19 cellular contexts compared by ENCODE assay signal in the genomic region with DNA sequence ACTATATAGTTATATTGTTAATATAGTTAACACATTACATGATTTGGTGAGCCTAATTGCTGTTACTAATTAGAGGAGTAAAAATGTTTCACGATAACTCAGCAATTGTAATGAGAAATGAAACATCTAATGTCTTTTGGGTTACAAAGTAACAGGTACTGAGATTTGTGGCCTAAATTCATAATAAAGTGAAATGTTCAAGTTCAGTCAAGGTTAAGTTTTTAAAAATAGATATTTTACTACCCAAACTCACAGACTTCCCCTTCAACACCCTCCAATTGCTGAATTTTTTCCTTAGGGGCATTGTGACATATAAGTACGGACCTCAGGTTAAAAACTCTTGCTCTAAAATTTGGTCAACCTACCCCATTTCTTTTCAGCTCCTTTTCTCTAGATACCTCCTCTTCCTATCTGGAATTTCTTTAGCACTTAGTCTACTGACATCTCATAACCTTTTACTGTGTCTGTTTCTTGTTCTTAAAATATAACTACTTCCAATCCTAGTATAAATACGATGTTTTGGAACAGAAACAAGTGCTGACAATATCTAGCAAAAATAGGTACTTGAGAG.
A peak's percentile ranks its signal among the peaks of the same experiment; 100 is the strongest.
DNase-seq lines count a peak whose midpoint lies in the region; ATAC-seq and TF ChIP-seq lines count a peak whose summit lies in the region.
"Had no signal": no experiment of that assay in that cellular context is flagged by ENCODE, and none has a peak within 500 bp of the region (broad histone marks: within the 10 kb centered on the region; RNA-seq: fewer than 3 reads in every experiment).

No MANE protein-coding gene starts in this region.

- no peak overlapping the region for H3K27ac Mint-ChIP-seq in activated naive CD4-positive, alpha-beta T cell treated with anti-CD3 and anti-CD28 coated beads, Interleukin-2, amount 10 ng/mL, durations not matched to agents 7 days and 5 days
- no peak overlapping the region for H3K27ac Mint-ChIP-seq in activated naive CD4-positive, alpha-beta T cell treated with anti-CD3 and anti-CD28 coated beads for 36 hours
- peak overlapping the region; percentile 45 for H3K27ac Mint-ChIP-seq in activated CD8-positive, alpha-beta T cell treated with anti-CD3 and anti-CD28 coated beads, Interleukin-2, amount 10 ng/mL, durations not matched to agents 7 days and 5 days
- H3K27ac Mint-ChIP-seq in stimulated activated naive B cell treated with anti-CD40 and anti-IgM and Interleukin-4, amounts not matched to agents 10 μg/mL and 1 μg/mL and 100 μg/mL, for 72 hours, result no peak overlapping the region
- H3K27ac Mint-ChIP-seq: stimulated activated effector memory CD8-positive, alpha-beta T cell treated with anti-CD3 and anti-CD28 coated beads, Interleukin-12 subunit alpha, Interleukin-12 subunit beta, amount 100 ng/mL, for 72 hours had no signal

- TF ChIP-seq POLR2A in testis (IDR thresholded peaks at IDR 0.05) (no peak), lower leg skin (IDR thresholded peaks at IDR 0.05) (no peak)

- CTCF ChIA-PET in activated naive CD4-positive, alpha-beta T cell treated with anti-CD3 and anti-CD28 coated beads, Interleukin-2, amount 10 ng/mL, durations not matched to agents 7 days and 5 days (lab: Charles Lee), result no interaction called here
- CTCF ChIA-PET in activated naive CD4-positive, alpha-beta T cell treated with anti-CD3 and anti-CD28 coated beads for 36 hours (lab: Charles Lee), result no interaction called here
- CTCF ChIA-PET in activated CD8-positive, alpha-beta T cell treated with anti-CD3 and anti-CD28 coated beads, Interleukin-2, amount 10 ng/mL, durations not matched to agents 7 days and 5 days (lab: Charles Lee), result no interaction called here

- peaks cover 4% of the 10 kb centered on the region for H3K27me3 Mint-ChIP-seq in activated naive CD4-positive, alpha-beta T cell treated with anti-CD3 and anti-CD28 coated beads, Interleukin-2, amount 10 ng/mL, durations not matched to agents 7 days and 5 days
- no peaks in the 10 kb centered on the region for H3K27me3 Mint-ChIP-seq in activated naive CD4-positive, alpha-beta T cell treated with anti-CD3 and anti-CD28 coated beads for 36 hours (ENCODE audit: low read depth)
- no peaks in the 10 kb centered on the region for H3K27me3 Mint-ChIP-seq in activated CD8-positive, alpha-beta T cell treated with anti-CD3 and anti-CD28 coated beads, Interleukin-2, amount 10 ng/mL, durations not matched to agents 7 days and 5 days (ENCODE audit: low read depth)
- H3K27me3 Mint-ChIP-seq in stimulated activated naive B cell treated with anti-CD40 and anti-IgM and Interleukin-4, amounts not matched to agents 10 μg/mL and 1 μg/mL and 100 μg/mL, for 72 hours, result no peaks in the 10 kb centered on the region

- no peak overlapping the region for H3K4me2 ChIP-seq in Karpas-422 (ENCODE audit: low read depth, low read length, poor library complexity, severe bottlenecking)

- H3K9me3 ChIP-seq in Karpas-422 (ENCODE audit: low read length) (no peaks in the 10 kb centered on the region), testis (no peaks in the 10 kb centered on the region)
- H3K9me3 ChIP-seq: breast epithelium, esophagus muscularis mucosa, heart right ventricle, pancreas had no signal

- no peak for ATAC-seq in activated CD8-positive, alpha-beta T cell treated with anti-CD3 and anti-CD28 coated beads, Interleukin-2, amount 10 ng/mL, durations not matched to agents 7 days and 5 days
- no peak for ATAC-seq in stimulated activated naive B cell treated with anti-CD40 and anti-IgM and Interleukin-4, amounts not matched to agents 10 μg/mL and 1 μg/mL and 100 μg/mL, for 72 hours (replicated peaks)
- ATAC-seq: heart right ventricle; pancreas; stimulated activated effector memory CD8-positive, alpha-beta T cell treated with anti-CD3 and anti-CD28 coated beads, Interleukin-12 subunit alpha, Interleukin-12 subunit beta, amount 100 ng/mL, for 72 hours had no signal

- no peak for DNase-seq in activated naive CD4-positive, alpha-beta T cell treated with anti-CD3 and anti-CD28 coated beads, Interleukin-2, amount 10 ng/mL, durations not matched to agents 7 days and 5 days
- DNase-seq in activated naive CD4-positive, alpha-beta T cell treated with anti-CD3 and anti-CD28 coated beads for 36 hours, result no peak
- DNase-seq in Karpas-422 (no peak), testis (no peak), NCI-H1105 (lab: John Stamatoyannopoulos, UW) (no peak), lower leg skin (ENCODE audit: low spot score in 2 of 2) (no peak)
- no peak for DNase-seq in activated CD8-positive, alpha-beta T cell treated with anti-CD3 and anti-CD28 coated beads, Interleukin-2, amount 10 ng/mL, durations not matched to agents 7 days and 5 days
- DNase-seq in stimulated activated naive B cell treated with anti-CD40 and anti-IgM and Interleukin-4, amounts not matched to agents 10 μg/mL and 1 μg/mL and 100 μg/mL, for 72 hours, result no peak
- DNase-seq: activated gamma-delta T cell, DMS153, dorsolateral prefrontal cortex, heart right ventricle, kidney glomerular epithelial cell, NCI-H1436 treated with DMSO at 0.1 percent for 48 hours, NCI-H226, pancreas had no signal

- no peak overlapping the region for H3K9ac ChIP-seq in Karpas-422 (ENCODE audit: low read length)

- no peaks in the 10 kb centered on the region for H3K27me3 ChIP-seq in Karpas-422 (ENCODE audit: low read length)
- no peaks in the 10 kb centered on the region for H3K27me3 ChIP-seq in testis
- H3K27me3 ChIP-seq: breast epithelium, esophagus muscularis mucosa, heart right ventricle, pancreas had no signal

- H3K4me3 Mint-ChIP-seq in activated naive CD4-positive, alpha-beta T cell treated with anti-CD3 and anti-CD28 coated beads, Interleukin-2, amount 10 ng/mL, durations not matched to agents 7 days and 5 days, result peak overlapping the region; percentile 14
- H3K4me3 Mint-ChIP-seq in activated naive CD4-positive, alpha-beta T cell treated with anti-CD3 and anti-CD28 coated beads for 36 hours, result no peak overlapping the region
- peak overlapping the region; percentile 16 for H3K4me3 Mint-ChIP-seq in activated CD8-positive, alpha-beta T cell treated with anti-CD3 and anti-CD28 coated beads, Interleukin-2, amount 10 ng/mL, durations not matched to agents 7 days and 5 days
- H3K4me3 Mint-ChIP-seq in stimulated activated naive B cell treated with anti-CD40 and anti-IgM and Interleukin-4, amounts not matched to agents 10 μg/mL and 1 μg/mL and 100 μg/mL, for 72 hours, result no peak overlapping the region
- H3K4me3 Mint-ChIP-seq: stimulated activated effector memory CD8-positive, alpha-beta T cell treated with anti-CD3 and anti-CD28 coated beads, Interleukin-12 subunit alpha, Interleukin-12 subunit beta, amount 100 ng/mL, for 72 hours had no signal

- POLR2A ChIA-PET in activated CD8-positive, alpha-beta T cell treated with anti-CD3 and anti-CD28 coated beads, Interleukin-2, amount 10 ng/mL, durations not matched to agents 7 days and 5 days (lab: Charles Lee), result interaction anchor here (1.0 to 12.2 kb wide), 10 partner anchors 15 to 1011 kb away, joined by 4 to 1009 read pairs (median 98); a partner anchor contains a TSS

- H3K79me2 ChIP-seq in Karpas-422 (ENCODE audit: low read length), result peaks cover 4% of the 10 kb centered on the region; the same call in 1 of the 2 replicates

- H3K36me3 ChIP-seq in Karpas-422 (ENCODE audit: insufficient read depth, low read length) (0 out of 2 replicates have a peak, but pooled peaks cover 5% of the 10 kb centered on the region), testis (ENCODE audit: low read depth, missing control alignments) (no peaks in the 10 kb centered on the region)
- H3K36me3 ChIP-seq: breast epithelium had no signal

- no peaks in the 10 kb centered on the region for H4K20me1 ChIP-seq in Karpas-422 (ENCODE audit: insufficient read depth, low read depth, low read length)

- H3K9me2 ChIP-seq in Karpas-422 (replicated peaks; ENCODE audit: insufficient read depth, low read length), result no peaks in the 10 kb centered on the region

- peak overlapping the region; percentile 53 for H3K27ac ChIP-seq in Karpas-422 (ENCODE audit: low read length)
- H3K27ac ChIP-seq in testis, result peak overlapping the region; percentile 33 to 92
- H3K27ac ChIP-seq: breast epithelium, dorsolateral prefrontal cortex, esophagus muscularis mucosa, pancreas had no signal

- peaks cover 52% of the 10 kb centered on the region for H3K4me1 ChIP-seq in Karpas-422 (ENCODE audit: low read length)
- no peaks in the 10 kb centered on the region for H3K4me1 ChIP-seq in testis
- H3K4me1 ChIP-seq: pancreas had no signal

- peaks cover 25% of the 10 kb centered on the region for H3K36me3 Mint-ChIP-seq in activated naive CD4-positive, alpha-beta T cell treated with anti-CD3 and anti-CD28 coated beads, Interleukin-2, amount 10 ng/mL, durations not matched to agents 7 days and 5 days
- H3K36me3 Mint-ChIP-seq in activated naive CD4-positive, alpha-beta T cell treated with anti-CD3 and anti-CD28 coated beads for 36 hours (ENCODE audit: low read depth), result peaks cover 8% of the 10 kb centered on the region
- peaks cover 23% of the 10 kb centered on the region for H3K36me3 Mint-ChIP-seq in activated CD8-positive, alpha-beta T cell treated with anti-CD3 and anti-CD28 coated beads, Interleukin-2, amount 10 ng/mL, durations not matched to agents 7 days and 5 days (ENCODE audit: low read depth)
- H3K36me3 Mint-ChIP-seq in stimulated activated naive B cell treated with anti-CD40 and anti-IgM and Interleukin-4, amounts not matched to agents 10 μg/mL and 1 μg/mL and 100 μg/mL, for 72 hours, result peaks cover 19 to 21% of the 10 kb centered on the region in 2 donors

- H3K4me3 ChIP-seq in Karpas-422 (ENCODE audit: low read length) (no peak overlapping the region), testis (peak overlapping the region; percentile 19 to 74), lower leg skin (ENCODE audit: low read depth, poor library complexity, severe bottlenecking) (no peak overlapping the region)
- H3K4me3 ChIP-seq: breast epithelium, dorsolateral prefrontal cortex, esophagus muscularis mucosa, heart right ventricle, pancreas had no signal

- H2AFZ ChIP-seq in Karpas-422 (ENCODE audit: low read length), result no peak overlapping the region

- no peaks in the 10 kb centered on the region for H3K9me3 Mint-ChIP-seq in activated naive CD4-positive, alpha-beta T cell treated with anti-CD3 and anti-CD28 coated beads, Interleukin-2, amount 10 ng/mL, durations not matched to agents 7 days and 5 days
- no peaks in the 10 kb centered on the region for H3K9me3 Mint-ChIP-seq in activated naive CD4-positive, alpha-beta T cell treated with anti-CD3 and anti-CD28 coated beads for 36 hours
- no peaks in the 10 kb centered on the region for H3K9me3 Mint-ChIP-seq in activated CD8-positive, alpha-beta T cell treated with anti-CD3 and anti-CD28 coated beads, Interleukin-2, amount 10 ng/mL, durations not matched to agents 7 days and 5 days (ENCODE audit: insufficient read depth)
- H3K9me3 Mint-ChIP-seq in stimulated activated naive B cell treated with anti-CD40 and anti-IgM and Interleukin-4, amounts not matched to agents 10 μg/mL and 1 μg/mL and 100 μg/mL, for 72 hours, result no peaks in the 10 kb centered on the region
- H3K9me3 Mint-ChIP-seq: stimulated activated effector memory CD8-positive, alpha-beta T cell treated with anti-CD3 and anti-CD28 coated beads, Interleukin-12 subunit alpha, Interleukin-12 subunit beta, amount 100 ng/mL, for 72 hours had no signal

- WGBS in testis, 2 donors, result 61 to 64% methylated on average over 3 of the region's 3 CpGs
- 92 to 94% methylated on average over 3 of the region's 3 CpGs for WGBS in lower leg skin, 2 donors

- intact Hi-C loops in activated naive CD4-positive, alpha-beta T cell treated with anti-CD3 and anti-CD28 coated beads for 36 hours (cut with micrococcal nuclease), result no loop called here
- intact Hi-C loops in testis (cut with DNase I; ENCODE audit: low total_unique reads), result no loop called here
- intact Hi-C loops in lower leg skin (cut with DNase I; ENCODE audit: low total_unique reads), result no loop called here

- H3K4me1 Mint-ChIP-seq in activated naive CD4-positive, alpha-beta T cell treated with anti-CD3 and anti-CD28 coated beads, Interleukin-2, amount 10 ng/mL, durations not matched to agents 7 days and 5 days, result peaks cover 62% of the 10 kb centered on the region
- H3K4me1 Mint-ChIP-seq in activated naive CD4-positive, alpha-beta T cell treated with anti-CD3 and anti-CD28 coated beads for 36 hours (ENCODE audit: low read depth), result peaks cover 29% of the 10 kb centered on the region
- peaks cover 61% of the 10 kb centered on the region for H3K4me1 Mint-ChIP-seq in activated CD8-positive, alpha-beta T cell treated with anti-CD3 and anti-CD28 coated beads, Interleukin-2, amount 10 ng/mL, durations not matched to agents 7 days and 5 days (ENCODE audit: low read depth)
- H3K4me1 Mint-ChIP-seq in stimulated activated naive B cell treated with anti-CD40 and anti-IgM and Interleukin-4, amounts not matched to agents 10 μg/mL and 1 μg/mL and 100 μg/mL, for 72 hours, result peaks cover 18 to 19% of the 10 kb centered on the region in 2 donors

- no peak for TF ChIP-seq CTCF in testis (IDR thresholded peaks at IDR 0.05)
- TF ChIP-seq CTCF in lower leg skin (IDR thresholded peaks at IDR 0.05), result no peak

Comparison
In these comparisons a context has a peak if more than half of its experiments do, and no peak if none do; other contexts are left out.
1. H3K4me3 Mint-ChIP-seq: peak in activated naive CD4-positive, alpha-beta T cell treated with anti-CD3 and anti-CD28 coated beads, Interleukin-2, amount 10 ng/mL, durations not matched to agents 7 days and 5 days (single experiment) and activated CD8-positive, alpha-beta T cell treated with anti-CD3 and anti-CD28 coated beads, Interleukin-2, amount 10 ng/mL, durations not matched to agents 7 days and 5 days (single experiment); none in activated naive CD4-positive, alpha-beta T cell treated with anti-CD3 and anti-CD28 coated beads for 36 hours (single experiment) and stimulated activated naive B cell treated with anti-CD40 and anti-IgM and Interleukin-4, amounts not matched to agents 10 μg/mL and 1 μg/mL and 100 μg/mL, for 72 hours (0 of 2).
2. H3K4me3 ChIP-seq: peak in testis (2 of 2); none in Karpas-422 (single experiment) and lower leg skin (single experiment).